ENCODE assay signal across 8 cellular contexts in genomic region chr9:134778841-134779411, GRCh38.
A peak's percentile ranks its signal among the peaks of the same experiment; 100 is the strongest.
DNase-seq lines count a peak whose midpoint lies in the region; ATAC-seq and TF ChIP-seq lines count a peak whose summit lies in the region.

No MANE protein-coding gene starts in this region.

- H3K4me2 ChIP-seq in DOHH2 (ENCODE audit: low read length), result no peak overlapping the region

- H3K27me3 ChIP-seq in DOHH2 (ENCODE audit: control insufficient read depth, low read length) (no peaks in the 10 kb centered on the region), lower lobe of right lung (ENCODE audit: low read depth) (no peaks in the 10 kb centered on the region)

- H3K79me2 ChIP-seq in DOHH2 (ENCODE audit: control insufficient read depth, low read length), result no peaks in the 10 kb centered on the region

- no peak overlapping the region for H3K27ac ChIP-seq in DOHH2 (ENCODE audit: low read depth, low read length)
- H3K27ac ChIP-seq in lower lobe of right lung, result no peak overlapping the region

- TF ChIP-seq CTCF in DOHH2 (IDR thresholded peaks at IDR 0.05; ENCODE audit: low read depth, low read length, poor library complexity, severe bottlenecking), result peak; percentile 1
- TF ChIP-seq CTCF in lower lobe of right lung (IDR thresholded peaks at IDR 0.05), result peak; percentile 60

- intact Hi-C loops in lower lobe of right lung (cut with DNase I), result no loop called here

- no peaks in the 10 kb centered on the region for H4K20me1 ChIP-seq in DOHH2 (ENCODE audit: control insufficient read depth, insufficient read depth, low read depth, low read length)

- no peaks in the 10 kb centered on the region for H3K9me2 ChIP-seq in DOHH2 (replicated peaks; ENCODE audit: control insufficient read depth, low read length)

- H3K36me3 ChIP-seq in DOHH2 (ENCODE audit: control insufficient read depth, low read length) (no peaks in the 10 kb centered on the region), lower lobe of right lung (peaks cover 10% of the 10 kb centered on the region)

- no peak overlapping the region for H3K4me3 ChIP-seq in DOHH2 (ENCODE audit: low read length)
- H3K4me3 ChIP-seq in lower lobe of right lung, result no peak overlapping the region

- no peaks in the 10 kb centered on the region for H3F3A ChIP-seq in DOHH2 (ENCODE audit: control insufficient read depth, insufficient read depth)

- H3K4me1 ChIP-seq in DOHH2 (ENCODE audit: control insufficient read depth, low read length) (0 out of 2 replicates have a peak, but pooled peaks cover 3% of the 10 kb centered on the region), lower lobe of right lung (peaks cover 21% of the 10 kb centered on the region)

- peak; percentile 46 for DNase-seq in NCI-H1092 treated with DMSO at 0.1 percent for 48 hours (lab: John Stamatoyannopoulos, UW)
- peak; percentile 45 for DNase-seq in cerebellum (ENCODE audit: low spot score)
- peak; percentile 66 for DNase-seq in lower lobe of right lung
- no peak for DNase-seq in NCI-H774 (lab: John Stamatoyannopoulos, UW)
- no peak for DNase-seq in NCI-H510A treated with DMSO at 0.1 percent for 48 hours (lab: John Stamatoyannopoulos, UW)

- ATAC-seq in lower lobe of right lung (peak; percentile 67 to 73), HG02623 (IDR thresholded peaks at IDR 0.05; ENCODE audit: unreplicated experiment) (no peak), HG02763 (IDR thresholded peaks at IDR 0.05; ENCODE audit: unreplicated experiment) (no peak)

- H3K9me3 ChIP-seq in DOHH2 (ENCODE audit: control insufficient read depth, insufficient read depth, low read length), result no peaks in the 10 kb centered on the region
- no peaks in the 10 kb centered on the region for H3K9me3 ChIP-seq in lower lobe of right lung

Comparison
In these comparisons a context has a peak if more than half of its experiments do, and no peak if none do; other contexts are left out.
1. DNase-seq: peak in NCI-H1092 treated with DMSO at 0.1 percent for 48 hours (single experiment), cerebellum (single experiment) and lower lobe of right lung (single experiment); none in NCI-H774 (single experiment) and NCI-H510A treated with DMSO at 0.1 percent for 48 hours (single experiment).
2. ATAC-seq: peak in lower lobe of right lung (2 of 2); none in HG02623 (single experiment) and HG02763 (single experiment).